8 cellular contexts compared by ENCODE assay signal in genomic region chr20:63627700-63628245, GRCh38. TPM values are rescaled to one million over a fixed set of nuclear protein-coding genes. Genes with fewer than 3 reads are reported as not detected.
DNase-seq lines count a peak whose midpoint lies in the region; ATAC-seq and TF ChIP-seq lines count a peak whose summit lies in the region.

No MANE protein-coding gene starts in this region.

- H4K20me1 ChIP-seq in MM.1S (ENCODE audit: insufficient read depth, low read length), result no peaks in the 10 kb centered on the region

- no peaks in the 10 kb centered on the region for H3K9me3 ChIP-seq in MM.1S (replicated peaks; ENCODE audit: insufficient read depth, low read length)
- H3K9me3 ChIP-seq in ectodermal cell (ENCODE audit: control insufficient read depth, low read length), result no peaks in the 10 kb centered on the region
- no peaks in the 10 kb centered on the region for H3K9me3 ChIP-seq in muscle layer of colon (ENCODE audit: low read length)

- TF ChIP-seq CTCF in MM.1S (IDR thresholded peaks at IDR 0.05; ENCODE audit: low read length), result no peak

- no peaks in the 10 kb centered on the region for H3K9me2 ChIP-seq in MM.1S (replicated peaks; ENCODE audit: insufficient read depth, low read length)

- 69 to 72% methylated on average over 32 of the region's 32 CpGs for WGBS in ectodermal cell, 2 experiments

- H3K36me3 ChIP-seq in ACC112 (ENCODE audit: insufficient read depth, low read length), result no peaks in the 10 kb centered on the region
- no peaks in the 10 kb centered on the region for H3K36me3 ChIP-seq in MM.1S (replicated peaks; ENCODE audit: insufficient read depth, low read length)
- H3K36me3 ChIP-seq in ectodermal cell (ENCODE audit: control insufficient read depth, insufficient read depth, low read length), result no peaks in the 10 kb centered on the region
- no peaks in the 10 kb centered on the region for H3K36me3 ChIP-seq in muscle layer of colon (ENCODE audit: insufficient read depth, low read length)

- H3K79me2 ChIP-seq in ACC112 (ENCODE audit: control insufficient read depth, insufficient read depth, low read length, unreplicated experiment) (peaks cover 45% of the 10 kb centered on the region), MM.1S (ENCODE audit: low read length) (peaks cover 48% of the 10 kb centered on the region)

- H3K4me3 ChIP-seq in ACC112 (ENCODE audit: low read depth, low read length) (peak overlapping the region; percentile 100), MM.1S (ENCODE audit: low read length) (peak overlapping the region; percentile 87), ectodermal cell (ENCODE audit: insufficient read depth, low read depth, low read length) (peak overlapping the region; percentile 97), muscle layer of colon (ENCODE audit: low read depth in 1 of 2, low read length in 2 of 2) (peak overlapping the region; percentile 79 to 99)

- no peak for DNase-seq in MM.1S
- no peak for DNase-seq in DMS 273 treated with DMSO at 0.1 percent for 48 hours (lab: John Stamatoyannopoulos, UW)
- no peak for DNase-seq in NCI-H1092 treated with DMSO at 0.1 percent for 48 hours (lab: John Stamatoyannopoulos, UW)

- H3K27ac ChIP-seq in ACC112 (ENCODE audit: low read depth, low read length) (peak overlapping the region; percentile 79; the same call in 1 of the 2 replicates), MM.1S (ENCODE audit: low read length) (peak overlapping the region; percentile 49; the same call in 1 of the 2 replicates), ectodermal cell (ENCODE audit: insufficient read depth, low read depth, low read length, poor library complexity, severe bottlenecking) (no peak overlapping the region), muscle layer of colon (ENCODE audit: low read depth, low read length) (peak overlapping the region; percentile 37)

- H3K4me1 ChIP-seq in ACC112 (ENCODE audit: control insufficient read depth, insufficient read depth, low read length, unreplicated experiment) (peaks cover 9% of the 10 kb centered on the region), MM.1S (ENCODE audit: low read length) (no peaks in the 10 kb centered on the region), ectodermal cell (ENCODE audit: control insufficient read depth, insufficient read depth, low read length) (peaks cover 11% of the 10 kb centered on the region), muscle layer of colon (ENCODE audit: insufficient read depth, low read length) (peaks cover 10% of the 10 kb centered on the region)

- peak overlapping the region; percentile 91 for H3K4me2 ChIP-seq in MM.1S (ENCODE audit: low read depth, low read length)

- no peaks in the 10 kb centered on the region for H3F3A ChIP-seq in MM.1S (ENCODE audit: insufficient read depth, low read length)

- ATAC-seq in HG03025 (IDR thresholded peaks at IDR 0.05; ENCODE audit: low FRiP score, unreplicated experiment) (no peak), GM21825 (IDR thresholded peaks at IDR 0.05; ENCODE audit: unreplicated experiment) (no peak)

- H2AFZ ChIP-seq in ACC112 (ENCODE audit: low read length, unreplicated experiment), result no peak overlapping the region
- H2AFZ ChIP-seq in MM.1S (ENCODE audit: low read length), result 0 out of 2 replicates have a peak overlapping the region, but pooled peaks have one; percentile 42

- H3K9ac ChIP-seq in MM.1S (ENCODE audit: low read length), result peak overlapping the region; percentile 98
- peak overlapping the region; percentile 49 for H3K9ac ChIP-seq in muscle layer of colon (ENCODE audit: low read length)

- no peaks in the 10 kb centered on the region for H3K27me3 ChIP-seq in ACC112 (ENCODE audit: insufficient read depth, low read length)
- no peaks in the 10 kb centered on the region for H3K27me3 ChIP-seq in MM.1S (replicated peaks; ENCODE audit: insufficient read depth, low read length)
- no peaks in the 10 kb centered on the region for H3K27me3 ChIP-seq in ectodermal cell (ENCODE audit: control insufficient read depth, insufficient read depth, low read length, poor library complexity, severe bottlenecking)
- no peaks in the 10 kb centered on the region for H3K27me3 ChIP-seq in muscle layer of colon (ENCODE audit: control insufficient read depth in 1 of 2, insufficient read depth in 2 of 2, low read length in 2 of 2)

RNA-seq across cellular contexts. Expression of gene GMEB2, which starts 0.9 kb away (rescaled TPM):
- polyA plus RNA-seq in ectodermal cell (2013, experiment 1 of 4), result 15.7 TPM
- 14.4 TPM for polyA plus RNA-seq in ectodermal cell (2013, experiment 2 of 4)
- polyA plus RNA-seq in ectodermal cell (2013, experiment 3 of 4), result 11.4 TPM
- 12.4 TPM for polyA plus RNA-seq in ectodermal cell (2013, experiment 4 of 4)

RNA-seq across cellular contexts. Expression of gene STMN3, which starts 25.5 kb away (rescaled TPM):
- 6.7 TPM for polyA plus RNA-seq in ectodermal cell (2013, experiment 1 of 4)
- 6.6 TPM for polyA plus RNA-seq in ectodermal cell (2013, experiment 2 of 4)
- polyA plus RNA-seq in ectodermal cell (2013, experiment 3 of 4), result 8.2 TPM
- polyA plus RNA-seq in ectodermal cell (2013, experiment 4 of 4), result 10.2 TPM

RNA-seq across cellular contexts. Expression of gene RTEL1, which starts 30.3 kb away (rescaled TPM):
- 19.4 TPM for polyA plus RNA-seq in ectodermal cell (2013, experiment 1 of 4)
- polyA plus RNA-seq in ectodermal cell (2013, experiment 2 of 4), result 17.9 TPM
- polyA plus RNA-seq in ectodermal cell (2013, experiment 3 of 4), result 11.4 TPM
- 12.6 TPM for polyA plus RNA-seq in ectodermal cell (2013, experiment 4 of 4)

RNA-seq across cellular contexts. Expression of gene HELZ2, which starts 53.7 kb away (rescaled TPM):
- 16.5 TPM for polyA plus RNA-seq in ectodermal cell (2013, experiment 1 of 4)
- polyA plus RNA-seq in ectodermal cell (2013, experiment 2 of 4), result 15.7 TPM
- polyA plus RNA-seq in ectodermal cell (2013, experiment 3 of 4), result 16.9 TPM
- polyA plus RNA-seq in ectodermal cell (2013, experiment 4 of 4), result 19.7 TPM
